ENCODE assay signal across 19 cellular contexts in genomic region chr2:9657083-9657482, GRCh38. TPM values are rescaled to one million over a fixed set of nuclear protein-coding genes. Genes with fewer than 3 reads are reported as not detected.
A peak's percentile ranks its signal among the peaks of the same experiment; 100 is the strongest.
DNase-seq lines count a peak whose midpoint lies in the region; ATAC-seq, FAIRE-seq and TF ChIP-seq lines count a peak whose summit lies in the region.
"Had no signal": no experiment of that assay in that cellular context is flagged by ENCODE, and none has a peak within 500 bp of the region (broad histone marks: within the 10 kb centered on the region; RNA-seq: fewer than 3 reads in every experiment).

No MANE protein-coding gene starts in this region.

- H3K4me3 ChIP-seq in SK-N-SH (ENCODE audit: low read depth in 2 of 2, low read length in 1 of 2) (no peak overlapping the region), astrocyte (ENCODE audit: insufficient read depth, low read depth, low read length) (no peak overlapping the region), mesendoderm (ENCODE audit: low read length) (no peak overlapping the region), small intestine (ENCODE audit: low read depth in 1 of 2, low read length in 2 of 2) (no peak overlapping the region)
- H3K4me3 ChIP-seq: breast epithelium, prostate gland had no signal

- H3K27ac Mint-ChIP-seq in astrocyte (ENCODE audit: unreplicated experiment) = peak overlapping the region; percentile 95

- H3K9me3 ChIP-seq in SK-N-SH (no peaks in the 10 kb centered on the region), astrocyte (ENCODE audit: insufficient read depth, low read depth, low read length) (no peaks in the 10 kb centered on the region), small intestine (ENCODE audit: control insufficient read depth, low read depth) (no peaks in the 10 kb centered on the region)
- H3K9me3 ChIP-seq: breast epithelium, prostate gland had no signal

- no peak overlapping the region for H3K56ac ChIP-seq in mesendoderm (ENCODE audit: low read length)

- ATAC-seq in SK-N-SH treated with all-trans-retinoic acid at 6 μM for 48 hours (no peak), HG03045 (IDR thresholded peaks at IDR 0.05; ENCODE audit: unreplicated experiment) (no peak), GM18909 (IDR thresholded peaks at IDR 0.05; ENCODE audit: poor library complexity, unreplicated experiment) (no peak)

- no peak overlapping the region for H2AK5ac ChIP-seq in mesendoderm (ENCODE audit: low read length)

- POLR2A ChIA-PET in SK-N-SH (lab: Yijun Ruan, JAX) = interaction anchor here (2.4 kb wide), 1 partner anchor 27 kb away, joined by 8 read pairs; the partner anchor contains the start of gene YWHAQ

- no peak overlapping the region for H3K4ac ChIP-seq in mesendoderm (ENCODE audit: low read depth, low read length)

- no peak overlapping the region for H4K5ac ChIP-seq in mesendoderm (ENCODE audit: low read length)

- peaks cover 30% of the 10 kb centered on the region for H3F3A ChIP-seq in SK-N-SH (replicated peaks; ENCODE audit: insufficient read depth)

- H2AFZ ChIP-seq in SK-N-SH (ENCODE audit: low read depth) (no peak overlapping the region), astrocyte (ENCODE audit: low read depth, low read length) (no peak overlapping the region)

- H3K79me2 ChIP-seq in SK-N-SH (ENCODE audit: insufficient read depth) (no peaks in the 10 kb centered on the region), astrocyte (ENCODE audit: insufficient read depth, low read length) (no peaks in the 10 kb centered on the region), mesendoderm (ENCODE audit: control insufficient read depth, insufficient read depth, low read length) (no peaks in the 10 kb centered on the region)

- no peak for TF ChIP-seq CTCF in SK-N-SH (IDR thresholded peaks at IDR 0.05)
- no peak for TF ChIP-seq CTCF in astrocyte (IDR thresholded peaks at IDR 0.05; ENCODE audit: insufficient read depth, low read depth, low read length)

- H3K27me3 ChIP-seq in SK-N-SH (ENCODE audit: insufficient read depth) = no peaks in the 10 kb centered on the region
- no peaks in the 10 kb centered on the region for H3K27me3 ChIP-seq in astrocyte (ENCODE audit: insufficient read depth, low read length)
- no peaks in the 10 kb centered on the region for H3K27me3 ChIP-seq in mesendoderm (ENCODE audit: insufficient read depth, low read length, poor library complexity)
- no peaks in the 10 kb centered on the region for H3K27me3 ChIP-seq in small intestine (ENCODE audit: control insufficient read depth in 2 of 2, insufficient read depth in 2 of 2, low read length in 2 of 2)
- H3K27me3 ChIP-seq: breast epithelium had no signal

- no peak overlapping the region for H2BK120ac ChIP-seq in mesendoderm (ENCODE audit: low read depth, low read length)

- CTCF ChIA-PET in SK-N-SH (lab: Yijun Ruan, JAX) = interaction anchor here (1.1 to 2.3 kb wide), 3 partner anchors 9 to 113 kb away, joined by 3 to 7 read pairs (median 3); no protein-coding TSS in a partner anchor

- no peak overlapping the region for H2BK5ac ChIP-seq in mesendoderm (ENCODE audit: low read length)

- no peaks in the 10 kb centered on the region for H3K36me3 ChIP-seq in SK-N-SH (replicated peaks in 1 of 2; ENCODE audit: control insufficient read depth in 1 of 2, insufficient read depth in 2 of 2, low read length in 1 of 2)
- no peaks in the 10 kb centered on the region for H3K36me3 ChIP-seq in astrocyte (ENCODE audit: insufficient read depth, low read length)
- H3K36me3 ChIP-seq in mesendoderm (ENCODE audit: control insufficient read depth, insufficient read depth, low read length) = no peaks in the 10 kb centered on the region
- no peaks in the 10 kb centered on the region for H3K36me3 ChIP-seq in small intestine (ENCODE audit: control insufficient read depth in 2 of 2, insufficient read depth in 2 of 2, low read length in 2 of 2)
- H3K36me3 ChIP-seq: breast epithelium, prostate gland had no signal

- DNase-seq in SK-N-SH (no peak), M059J (ENCODE audit: low read depth) (peak; percentile 75), astrocyte (ENCODE audit: low read depth) (no peak), mesendoderm (no peak), small intestine (no peak)
- DNase-seq: KG1; midbrain; NCI-H187 treated with DMSO at 0.1 percent for 48 hours; NK-92 treated with Interleukin-12 subunit alpha and Interleukin-12 subunit beta, amount 100 ng/mL, for 24 hours; substantia nigra had no signal

- no peak for FAIRE-seq in astrocyte (lab: Jason Lieb, UNC)
- no peak for FAIRE-seq in small intestine (lab: Jason Lieb, UNC)
- FAIRE-seq: frontal cortex, urothelium cell line had no signal

- no peaks in the 10 kb centered on the region for H3K27me3 Mint-ChIP-seq in astrocyte (ENCODE audit: low read depth, unreplicated experiment)

- H3K9ac ChIP-seq in SK-N-SH (peak overlapping the region; percentile 45), astrocyte (ENCODE audit: low read length) (peak overlapping the region; percentile 27), mesendoderm (ENCODE audit: low read length) (no peak overlapping the region)

- no peak overlapping the region for H2BK15ac ChIP-seq in mesendoderm (replicated peaks; ENCODE audit: low read depth)

- H3K4me2 ChIP-seq in SK-N-SH = peak overlapping the region; percentile 77
- H3K4me2 ChIP-seq in astrocyte (ENCODE audit: low read length) = no peak overlapping the region
- no peak overlapping the region for H3K4me2 ChIP-seq in mesendoderm (ENCODE audit: low read length)

- no peak overlapping the region for H4K8ac ChIP-seq in mesendoderm (ENCODE audit: low read depth, low read length)

- 77% methylated on average over 3 of the region's 6 CpGs for WGBS in SK-N-SH (ENCODE audit: low lambda C conversion rate)
- no CpG with 5 or more reads among the region's 6 CpGs for WGBS in mesendoderm (ENCODE audit: extremely low coverage, insufficient coverage, low lambda C conversion rate)
- 66 to 75% (median 69%) methylated on average over 6 of the region's 6 CpGs for WGBS in small intestine, 3 donors

- TF ChIP-seq RAD21 in SK-N-SH (IDR thresholded peaks at IDR 0.05; ENCODE audit: low read length) = no peak

- H3K18ac ChIP-seq in mesendoderm (ENCODE audit: low read length) = peak overlapping the region; percentile 6

- H3K36me3 Mint-ChIP-seq in astrocyte (ENCODE audit: low read depth, unreplicated experiment) = peaks cover 2% of the 10 kb centered on the region

- H3K27ac ChIP-seq in SK-N-SH (ENCODE audit: low read depth in 2 of 2, low read length in 1 of 2) (peak overlapping the region in 1 of 2 experiments; percentile 98; a peak in 2 of 4 replicates), astrocyte (ENCODE audit: low read depth, low read length) (peak overlapping the region; percentile 83), mesendoderm (ENCODE audit: low read depth, low read length) (no peak overlapping the region), small intestine (ENCODE audit: low read depth in 1 of 2, low read length in 1 of 2) (no peak overlapping the region)
- H3K27ac ChIP-seq: 22Rv1, breast epithelium, prostate gland had no signal

- no peaks in the 10 kb centered on the region for H3K79me1 ChIP-seq in mesendoderm (ENCODE audit: low read length)

- H3K9me3 Mint-ChIP-seq in astrocyte (ENCODE audit: unreplicated experiment) = no peaks in the 10 kb centered on the region
- H3K9me3 Mint-ChIP-seq: activated naive CD8-positive, alpha-beta T cell treated with anti-CD3 and anti-CD28 coated beads, Interleukin-2, amount 50 U/mL, for 24 hours had no signal

- H3K4me1 ChIP-seq in SK-N-SH (ENCODE audit: control insufficient read depth in 1 of 2, insufficient read depth in 2 of 2, low read depth in 1 of 2, low read length in 1 of 2) = peaks cover 7 to 40% of the 10 kb centered on the region in 2 experiments; a peak in 3 of 4 replicates
- H3K4me1 ChIP-seq in astrocyte (ENCODE audit: insufficient read depth, low read length) = peaks cover 35% of the 10 kb centered on the region
- no peaks in the 10 kb centered on the region for H3K4me1 ChIP-seq in mesendoderm (ENCODE audit: control insufficient read depth, low read depth, low read length)
- H3K4me1 ChIP-seq in small intestine (ENCODE audit: control insufficient read depth in 2 of 2, insufficient read depth in 1 of 2, low read depth in 1 of 2, low read length in 1 of 2) = no peaks in the 10 kb centered on the region
- H3K4me1 ChIP-seq: breast epithelium, prostate gland had no signal

- H3K23ac ChIP-seq in mesendoderm (ENCODE audit: low read length) = no peak overlapping the region

- peaks cover 46% of the 10 kb centered on the region for H3K4me1 Mint-ChIP-seq in astrocyte (ENCODE audit: low read depth, unreplicated experiment)

- H3K4me3 Mint-ChIP-seq in astrocyte (ENCODE audit: unreplicated experiment) = no peak overlapping the region

- no peak for TF ChIP-seq EP300 in SK-N-SH (IDR thresholded peaks at IDR 0.05; ENCODE audit: borderline replicate concordance in 1 of 2, low read depth in 1 of 2, low read length in 1 of 2)

- no peaks in the 10 kb centered on the region for H3K9me2 ChIP-seq in SK-N-SH

- H4K20me1 ChIP-seq in SK-N-SH (ENCODE audit: insufficient read depth) = no peaks in the 10 kb centered on the region
- no peaks in the 10 kb centered on the region for H4K20me1 ChIP-seq in astrocyte (ENCODE audit: insufficient read depth, low read length)

TF ChIP-seq in SK-N-SH, 30 proteins besides CTCF, POLR2A, EP300 and RAD21 (continues in another document):
- no peak for TF ChIP-seq ELF1 (IDR thresholded peaks at IDR 0.05)

TF ChIP-seq in SK-N-SH treated with all-trans-retinoic acid at 6 μM for 48 hours, 23 proteins besides CTCF, POLR2A, EP300 and RAD21:
- TF ChIP-seq BACH2 (CRISPR knock-in tag; IDR thresholded peaks at IDR 0.05; ENCODE audit: borderline replicate concordance) (no peak), CSDC2 (CRISPR knock-in tag; IDR thresholded peaks at IDR 0.05) (no peak), ZFP3 (CRISPR knock-in tag; IDR thresholded peaks at IDR 0.05) (no peak)

RNA-seq across cellular contexts. Expression of gene YWHAQ, which starts 26.3 kb away (rescaled TPM):
- polyA plus RNA-seq in SK-N-SH (2012; rRNA removed) = 235 and 240 TPM in 2 replicates
- polyA plus RNA-seq in SK-N-SH (2012; cell fraction: cytosol; rRNA removed) = 327 and 349 TPM in 2 replicates
- polyA plus RNA-seq in SK-N-SH (2012; cell fraction: nucleus; rRNA removed) = 114 and 122 TPM in 2 replicates
- 580 and 670 TPM in 2 replicates for total RNA-seq in M059J (2014; rRNA removed; shearing (Covaris generic))
- 358 and 408 TPM in 2 replicates for total RNA-seq in astrocyte
- 445 TPM for polyA plus RNA-seq in mesendoderm (2013, experiment 1 of 2)
- 448 TPM for polyA plus RNA-seq in mesendoderm (2013, experiment 2 of 2)
- 100 to 1,000 TPM; 123 to 215 (median 138) TPM for polyA plus RNA-seq in small intestine
